In genomic region chr3:8767667-8768363, GRCh38 we compare ENCODE assay signal across 1 cellular context.
TF ChIP-seq lines count a peak whose summit lies in the region.

No MANE protein-coding gene starts in this region.

TF ChIP-seq in GM12878, 131 proteins besides CTCF, POLR2A, EP300 and RAD21 (continued from another document):
- TF ChIP-seq PRDM15 (CRISPR knock-in tag; IDR thresholded peaks at IDR 0.05) (no peak), IKZF1 (conservative IDR thresholded peaks at IDR 0.05) (peak; percentile 66), HDAC6 (IDR thresholded peaks at IDR 0.05; ENCODE audit: unreplicated experiment) (peak; percentile 91), MTA2 (IDR thresholded peaks at IDR 0.05; ENCODE audit: low read depth) (no peak), BACH1 (IDR thresholded peaks at IDR 0.05; ENCODE audit: borderline replicate concordance) (no peak), ZSCAN29 (IDR thresholded peaks at IDR 0.05) (no peak), TCF7 (IDR thresholded peaks at IDR 0.05; ENCODE audit: borderline replicate concordance) (no peak)
